In the genomic region with DNA sequence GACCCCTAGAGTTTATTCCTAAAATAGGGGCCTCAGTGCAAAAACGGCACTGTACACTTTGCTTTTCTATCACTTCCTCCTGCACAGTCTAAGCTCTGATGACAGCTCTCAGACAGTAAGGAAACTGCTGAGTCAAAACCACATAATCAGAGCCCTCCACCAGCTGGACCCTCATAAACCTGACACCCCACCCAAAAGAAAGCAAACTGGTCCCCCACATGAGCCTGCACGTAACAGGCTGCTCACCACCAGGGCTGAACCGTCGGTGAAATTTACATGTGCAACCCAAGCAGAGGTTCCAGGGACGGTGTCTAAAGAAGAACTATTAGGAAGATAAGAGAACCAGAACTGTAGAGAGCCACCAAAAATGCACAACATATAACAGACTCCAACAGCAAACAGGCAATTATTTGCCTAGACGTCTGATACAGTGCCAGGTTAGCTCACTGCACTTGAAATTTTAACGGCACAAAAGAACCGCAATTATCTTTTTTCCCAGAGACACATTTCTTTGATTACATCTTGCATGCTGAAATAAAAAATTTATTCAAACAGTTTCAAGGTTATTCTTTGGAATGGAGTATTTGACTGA, we compare ENCODE assay signal across 8 cellular contexts. TPM values are rescaled to one million over a fixed set of nuclear protein-coding genes. Genes with fewer than 3 reads are reported as not detected.
A peak's percentile ranks its signal among the peaks of the same experiment; 100 is the strongest.
DNase-seq lines count a peak whose midpoint lies in the region; ATAC-seq and TF ChIP-seq lines count a peak whose summit lies in the region.

No MANE protein-coding gene starts in this region.

- peaks cover 25% of the 10 kb centered on the region in 2 experiments for H3K4me1 ChIP-seq in SK-N-SH (ENCODE audit: control insufficient read depth in 1 of 2, insufficient read depth in 2 of 2, low read depth in 1 of 2, low read length in 1 of 2)
- peaks cover 69% of the 10 kb centered on the region for H3K4me1 ChIP-seq in hepatocyte (ENCODE audit: insufficient read depth)
- H3K4me1 ChIP-seq in gastrocnemius medialis: peaks cover 35 to 40% of the 10 kb centered on the region in 2 donors

- H4K20me1 ChIP-seq in SK-N-SH (ENCODE audit: insufficient read depth) (no peaks in the 10 kb centered on the region; the same call in 1 of the 2 replicates), hepatocyte (ENCODE audit: insufficient read depth, poor library complexity, severe bottlenecking) (no peaks in the 10 kb centered on the region)

- no peak for TF ChIP-seq POLR2A in gastrocnemius medialis (IDR thresholded peaks at IDR 0.05)

- peak overlapping the region; percentile 33 for H3K4me3 ChIP-seq in AG10803 (ENCODE audit: low read length)
- H3K4me3 ChIP-seq in SK-N-SH (ENCODE audit: low read depth in 2 of 2, low read length in 1 of 2): peak overlapping the region; percentile 34 to 51
- peak overlapping the region; percentile 7 for H3K4me3 ChIP-seq in hepatocyte
- H3K4me3 ChIP-seq in gastrocnemius medialis: no peak overlapping the region

- intact Hi-C loops in gastrocnemius medialis (cut with DNase I; ENCODE audit: low total_unique reads): no loop called here

- peak overlapping the region; percentile 80 for H3K4me2 ChIP-seq in SK-N-SH
- H3K4me2 ChIP-seq in hepatocyte: peak overlapping the region; percentile 68

- peaks cover 50% of the 10 kb centered on the region for H3F3A ChIP-seq in SK-N-SH (replicated peaks; ENCODE audit: insufficient read depth)

- 16% methylated on average over 8 of the region's 8 CpGs for whole genome bisulfite sequencing in SK-N-SH (ENCODE audit: low lambda C conversion rate)
- WGBS in hepatocyte (ENCODE audit: low lambda C conversion rate, missing lambda C conversion rate): 20% methylated on average over 8 of the region's 8 CpGs

- H3K27ac ChIP-seq in SK-N-SH (ENCODE audit: low read depth in 2 of 2, low read length in 1 of 2) (peak overlapping the region; percentile 83 to 92), hepatocyte (peak overlapping the region; percentile 52), gastrocnemius medialis (peak overlapping the region in 2 of 4 donors; percentile 11 to 72)

- peak overlapping the region; percentile 35; the same call in 1 of the 2 replicates for H3K9ac ChIP-seq in SK-N-SH

- 0 out of 4 replicates have a peak, but pooled peaks of 1 of the 2 experiments have one; percentile 20 for TF ChIP-seq EP300 in SK-N-SH (IDR thresholded peaks at IDR 0.05; ENCODE audit: borderline replicate concordance in 1 of 2, low read depth in 1 of 2, low read length in 1 of 2)

- H2AFZ ChIP-seq in SK-N-SH (ENCODE audit: low read depth) (no peak overlapping the region; the same call in 1 of the 2 replicates), hepatocyte (no peak overlapping the region)

- no peak for TF ChIP-seq RAD21 in SK-N-SH (IDR thresholded peaks at IDR 0.05; ENCODE audit: low read length)

- H3K36me3 ChIP-seq in SK-N-SH (replicated peaks in 1 of 2; ENCODE audit: control insufficient read depth in 1 of 2, insufficient read depth in 2 of 2, low read length in 1 of 2) (no peaks in the 10 kb centered on the region), hepatocyte (replicated peaks; ENCODE audit: insufficient read depth, low read depth) (no peaks in the 10 kb centered on the region), gastrocnemius medialis (no peaks in the 10 kb centered on the region)

- ATAC-seq in GM18909 (IDR thresholded peaks at IDR 0.05; ENCODE audit: poor library complexity, unreplicated experiment) (peak; percentile 71), HG03342 (IDR thresholded peaks at IDR 0.05; ENCODE audit: unreplicated experiment) (peak; percentile 58), gastrocnemius medialis (no peak)

- CTCF ChIA-PET in SK-N-SH (lab: Yijun Ruan, JAX): interaction anchor here (0.6 to 1.3 kb wide), 4 partner anchors 11 to 63 kb away, joined by 3 to 6 read pairs (median 4); no protein-coding TSS in a partner anchor

- H3K27me3 ChIP-seq in SK-N-SH (ENCODE audit: insufficient read depth) (no peaks in the 10 kb centered on the region), hepatocyte (no peaks in the 10 kb centered on the region), gastrocnemius medialis (no peaks in the 10 kb centered on the region)

- DNase-seq in AG10803 (ENCODE audit: low read depth): peak; percentile 87
- DNase-seq in SK-N-SH: no peak
- no peak for DNase-seq in hepatocyte (ENCODE audit: low spot score)
- no peak for DNase-seq in superior temporal gyrus (ENCODE audit: extremely low spot score)
- no peak for DNase-seq in activated CD4-positive, alpha-beta T cell treated with anti-CD3 and anti-CD28 coated beads, Interleukin-2, amount 50 U/mL, for 48 hours
- DNase-seq in gastrocnemius medialis: no peak

- peaks cover 21% of the 10 kb centered on the region; the same call in 1 of the 2 replicates for H3K79me2 ChIP-seq in SK-N-SH (ENCODE audit: insufficient read depth)
- peaks cover 80% of the 10 kb centered on the region for H3K79me2 ChIP-seq in hepatocyte

- H3K9me3 ChIP-seq in SK-N-SH (no peaks in the 10 kb centered on the region), hepatocyte (ENCODE audit: low read depth) (no peaks in the 10 kb centered on the region), gastrocnemius medialis (no peaks in the 10 kb centered on the region)

- in situ Hi-C loops in gastrocnemius medialis (cut with MboI; ENCODE audit: low sequenced_read_pairs in 4 of 4): loop anchor here in 1 of 4 donors (25.0 kb wide), 1 partner anchor 192 kb away; no protein-coding TSS in a partner anchor

- POLR2A ChIA-PET in SK-N-SH (lab: Yijun Ruan, JAX): no interaction called here

- no peak; the same call in 1 of the 2 replicates for TF ChIP-seq CTCF in AG10803 (conservative IDR thresholded peaks at IDR 0.05; ENCODE audit: low read length)
- TF ChIP-seq CTCF in SK-N-SH (IDR thresholded peaks at IDR 0.05): no peak
- peak; percentile 6 for TF ChIP-seq CTCF in hepatocyte (IDR thresholded peaks at IDR 0.05; ENCODE audit: poor library complexity)
- TF ChIP-seq CTCF in gastrocnemius medialis (IDR thresholded peaks at IDR 0.05 in 4 of 5, conservative IDR thresholded peaks at IDR 0.05 in 1 of 5): no peak

- H3K9me2 ChIP-seq in SK-N-SH: no peaks in the 10 kb centered on the region
- no peaks in the 10 kb centered on the region for H3K9me2 ChIP-seq in hepatocyte (replicated peaks; ENCODE audit: insufficient read depth)

TF ChIP-seq in SK-N-SH, 30 proteins besides CTCF, POLR2A, EP300 and RAD21 (continues in another document):
- TF ChIP-seq, protein P1, sequence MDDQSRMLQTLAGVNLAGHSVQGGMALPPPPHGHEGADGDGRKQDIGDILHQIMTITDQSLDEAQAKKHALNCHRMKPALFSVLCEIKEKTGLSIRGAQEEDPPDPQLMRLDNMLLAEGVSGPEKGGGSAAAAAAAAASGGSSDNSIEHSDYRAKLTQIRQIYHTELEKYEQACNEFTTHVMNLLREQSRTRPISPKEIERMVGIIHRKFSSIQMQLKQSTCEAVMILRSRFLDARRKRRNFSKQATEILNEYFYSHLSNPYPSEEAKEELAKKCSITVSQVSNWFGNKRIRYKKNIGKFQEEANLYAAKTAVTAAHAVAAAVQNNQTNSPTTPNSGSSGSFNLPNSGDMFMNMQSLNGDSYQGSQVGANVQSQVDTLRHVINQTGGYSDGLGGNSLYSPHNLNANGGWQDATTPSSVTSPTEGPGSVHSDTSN (IDR thresholded peaks at IDR 0.05): peak; percentile 16; the same call in 1 of the 2 replicates
- TF ChIP-seq NRF1 (IDR thresholded peaks at IDR 0.05; ENCODE audit: low read depth, low read length) (no peak), RXRA (IDR thresholded peaks at IDR 0.05; ENCODE audit: borderline replicate concordance, low read depth) (no peak), TCF12 (IDR thresholded peaks at IDR 0.05) (peak; percentile 55), FOSL2 (IDR thresholded peaks at IDR 0.05; ENCODE audit: borderline replicate concordance, low read depth) (peak; percentile 0; the same call in 1 of the 2 replicates), EZH2phosphoT487 (IDR thresholded peaks at IDR 0.05; ENCODE audit: borderline replicate concordance, low read depth) (no peak), RCOR1 (IDR thresholded peaks at IDR 0.05; ENCODE audit: low read length) (no peak), SIN3A (IDR thresholded peaks at IDR 0.05; ENCODE audit: borderline replicate concordance, low read depth, low read length) (no peak), MXI1 (IDR thresholded peaks at IDR 0.05; ENCODE audit: low read depth, low read length) (no peak)
- TF ChIP-seq, protein P2, sequence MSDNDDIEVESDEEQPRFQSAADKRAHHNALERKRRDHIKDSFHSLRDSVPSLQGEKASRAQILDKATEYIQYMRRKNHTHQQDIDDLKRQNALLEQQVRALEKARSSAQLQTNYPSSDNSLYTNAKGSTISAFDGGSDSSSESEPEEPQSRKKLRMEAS (IDR thresholded peaks at IDR 0.05; ENCODE audit: low read depth): no peak
- TF ChIP-seq, protein P3, sequence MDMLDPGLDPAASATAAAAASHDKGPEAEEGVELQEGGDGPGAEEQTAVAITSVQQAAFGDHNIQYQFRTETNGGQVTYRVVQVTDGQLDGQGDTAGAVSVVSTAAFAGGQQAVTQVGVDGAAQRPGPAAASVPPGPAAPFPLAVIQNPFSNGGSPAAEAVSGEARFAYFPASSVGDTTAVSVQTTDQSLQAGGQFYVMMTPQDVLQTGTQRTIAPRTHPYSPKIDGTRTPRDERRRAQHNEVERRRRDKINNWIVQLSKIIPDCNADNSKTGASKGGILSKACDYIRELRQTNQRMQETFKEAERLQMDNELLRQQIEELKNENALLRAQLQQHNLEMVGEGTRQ (IDR thresholded peaks at IDR 0.05; ENCODE audit: borderline replicate concordance, low read depth, low read length): no peak

RNA-seq across cellular contexts. Expression of a gene that starts 19.6 kb away (rescaled TPM):
- polyA plus RNA-seq in SK-N-SH (2012; rRNA removed): 6.3 and 7.7 TPM in 2 replicates
- 7.8 TPM in 2 replicates for polyA plus RNA-seq in SK-N-SH (2012; cell fraction: cytosol; rRNA removed)
- 7.5 and 10.0 TPM in 2 replicates for polyA plus RNA-seq in SK-N-SH (2012; cell fraction: nucleus; rRNA removed)
- 62.3 and 87.8 TPM in 2 replicates for total RNA-seq in hepatocyte
- 28.1 and 35.1 TPM in 2 replicates for polyA plus RNA-seq in hepatocyte
- total RNA-seq in gastrocnemius medialis: 10 to 100 TPM; 17.6 to 30.7 (median 25.0) TPM

Comparison
In these comparisons a context has a peak if more than half of its experiments do, and no peak if none do; other contexts are left out.
1. H3K4me3 ChIP-seq: peak in AG10803 (single experiment), SK-N-SH (2 of 2) and hepatocyte (single experiment); none in gastrocnemius medialis (0 of 4).
2. ATAC-seq: peak in GM18909 (single experiment) and HG03342 (single experiment); none in gastrocnemius medialis (0 of 2).